ENCODE assay signal across 35 cellular contexts in the genomic region with DNA sequence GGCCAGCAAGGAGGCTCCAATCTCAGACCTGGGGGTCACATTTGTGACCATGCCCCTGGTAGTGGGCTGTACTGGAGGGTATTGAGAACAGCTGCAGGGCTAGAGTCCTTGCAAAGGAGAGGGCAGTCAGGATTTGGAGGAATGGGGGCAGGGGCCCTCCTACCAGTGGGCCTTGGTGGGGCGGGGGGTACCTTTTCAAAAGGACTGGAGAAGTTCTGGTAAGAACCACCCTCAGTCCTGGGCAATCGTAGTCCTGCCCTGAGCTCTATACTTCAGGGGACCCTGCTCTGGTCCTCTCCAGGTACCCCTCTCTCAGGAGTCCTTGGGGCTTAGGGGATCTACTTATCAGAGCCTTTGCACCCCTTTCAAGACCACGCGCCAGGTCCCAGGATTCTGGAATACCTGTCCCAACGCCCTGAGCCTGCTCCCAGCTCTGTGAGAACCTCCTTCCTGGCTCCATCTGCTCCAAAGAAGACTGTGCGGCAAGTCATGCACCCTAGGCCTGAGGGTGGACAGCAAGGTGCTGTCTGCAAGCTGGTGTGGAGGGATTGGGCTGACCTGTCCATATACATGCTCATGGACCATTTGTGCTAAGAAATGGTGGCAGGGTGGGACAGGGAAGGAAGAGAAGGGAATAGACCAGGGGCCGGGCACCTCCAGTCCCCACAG.
"Had no signal": no experiment of that assay in that cellular context is flagged by ENCODE, and none has a peak within 500 bp of the region (broad histone marks: within the 10 kb centered on the region; RNA-seq: fewer than 3 reads in every experiment).

No MANE protein-coding gene starts in this region.

- H3K27ac ChIP-seq: ascending aorta, cardiac muscle cell, Peyer's patch, WERI-Rb-1 had no signal

- H3K4me3 Mint-ChIP-seq: activated CD4-positive, alpha-beta T cell treated with anti-CD3 and anti-CD28 coated beads, Interleukin-2, amount 10 ng/mL, durations not matched to agents 24 days and 14 days; activated CD8-positive, alpha-beta T cell treated with anti-CD3 and anti-CD28 coated beads for 36 hours; activated naive CD4-positive, alpha-beta T cell treated with anti-CD3 and anti-CD28 coated beads, Interleukin-2, amount 50 U/mL, for 24 hours; activated naive CD8-positive, alpha-beta T cell treated with anti-CD3 and anti-CD28 coated beads, Interleukin-2, amount 10 ng/mL, durations not matched to agents 7 days and 5 days; activated T-cell treated with anti-CD3 and anti-CD28 coated beads, Interleukin-2, amount 50 U/mL, for 72 hours; central memory CD8-positive, alpha-beta T cell had no signal

- H3K27me3 Mint-ChIP-seq: activated CD8-positive, alpha-beta T cell treated with anti-CD3 and anti-CD28 coated beads for 36 hours; activated naive CD4-positive, alpha-beta T cell treated with anti-CD3 and anti-CD28 coated beads, Interleukin-2, amount 50 U/mL, for 24 hours had no signal

- H3K27me3 ChIP-seq: ascending aorta, cardiac muscle cell, MG63, Peyer's patch had no signal

- H3K9me3 ChIP-seq: ascending aorta, MG63, Peyer's patch had no signal

- H3K4me1 ChIP-seq: Peyer's patch had no signal

- ATAC-seq: activated CD8-positive, alpha-beta T cell treated with anti-CD3 and anti-CD28 coated beads for 36 hours; activated T-cell treated with anti-CD3 and anti-CD28 coated beads, Interleukin-2, amount 50 U/mL, for 72 hours; SK-N-SH treated with all-trans-retinoic acid at 6 μM for 48 hours had no signal

- H3K4me3 ChIP-seq: ascending aorta, cardiac muscle cell, MG63, Peyer's patch had no signal

- H3K4me1 Mint-ChIP-seq: activated CD4-positive, alpha-beta T cell treated with anti-CD3 and anti-CD28 coated beads, Interleukin-2, amount 10 ng/mL, durations not matched to agents 24 days and 14 days; activated naive CD4-positive, alpha-beta T cell treated with anti-CD3 and anti-CD28 coated beads, Interleukin-2, amount 50 U/mL, for 24 hours; activated naive CD8-positive, alpha-beta T cell treated with anti-CD3 and anti-CD28 coated beads, Interleukin-2, amount 10 ng/mL, durations not matched to agents 7 days and 5 days; central memory CD8-positive, alpha-beta T cell had no signal

- H3K27ac Mint-ChIP-seq: activated CD4-positive, alpha-beta T cell treated with anti-CD3 and anti-CD28 coated beads, Interleukin-2, amount 10 ng/mL, durations not matched to agents 24 days and 14 days; activated CD8-positive, alpha-beta T cell treated with anti-CD3 and anti-CD28 coated beads for 36 hours; activated naive CD4-positive, alpha-beta T cell treated with anti-CD3 and anti-CD28 coated beads, Interleukin-2, amount 50 U/mL, for 24 hours; activated naive CD8-positive, alpha-beta T cell treated with anti-CD3 and anti-CD28 coated beads, Interleukin-2, amount 10 ng/mL, durations not matched to agents 7 days and 5 days; activated T-cell treated with anti-CD3 and anti-CD28 coated beads, Interleukin-2, amount 50 U/mL, for 72 hours; activated T-helper 2 cell treated with anti-CD3 and anti-CD28 coated beads, Interferon-gamma antibody, Interleukin-2, Interleukin-4, amounts not matched to agents 10 μg/mL and 5 μg/mL and 100 μg/mL, durations not matched to agents 14 hours and 24 hours and 36 hours had no signal

- H3K36me3 ChIP-seq: ascending aorta, cardiac muscle cell, MG63, Peyer's patch, WERI-Rb-1 had no signal

- H3K36me3 Mint-ChIP-seq: activated naive CD4-positive, alpha-beta T cell treated with anti-CD3 and anti-CD28 coated beads, Interleukin-2, amount 50 U/mL, for 24 hours; activated naive CD8-positive, alpha-beta T cell treated with anti-CD3 and anti-CD28 coated beads, Interleukin-2, amount 10 ng/mL, durations not matched to agents 7 days and 5 days had no signal

- H3K9me3 Mint-ChIP-seq: activated CD4-positive, alpha-beta T cell treated with anti-CD3 and anti-CD28 coated beads, Interleukin-2, amount 10 ng/mL, durations not matched to agents 24 days and 14 days; activated CD8-positive, alpha-beta T cell treated with anti-CD3 and anti-CD28 coated beads for 36 hours; activated naive CD4-positive, alpha-beta T cell treated with anti-CD3 and anti-CD28 coated beads, Interleukin-2, amount 50 U/mL, for 24 hours; activated T-cell treated with anti-CD3 and anti-CD28 coated beads, Interleukin-2, amount 50 U/mL, for 72 hours; activated T-helper 2 cell treated with anti-CD3 and anti-CD28 coated beads, Interferon-gamma antibody, Interleukin-2, Interleukin-4, amounts not matched to agents 10 μg/mL and 5 μg/mL and 100 μg/mL, durations not matched to agents 14 hours and 24 hours and 36 hours; central memory CD8-positive, alpha-beta T cell had no signal

- DNase-seq: activated CD4-positive, alpha-beta T cell treated with anti-CD3 and anti-CD28 coated beads, Interleukin-2, amount 10 ng/mL, durations not matched to agents 24 days and 14 days; activated CD4-positive, alpha-beta T cell treated with anti-CD3 and anti-CD28 coated beads, Interleukin-2, amount 50 U/mL, for 4 hours; activated CD4-positive, CD25-positive, alpha-beta regulatory T cell; activated CD8-positive, alpha-beta T cell treated with anti-CD3 and anti-CD28 coated beads for 36 hours; activated gamma-delta T cell; activated naive CD4-positive, alpha-beta T cell treated with Interleukin-2 at 50 U/mL for 16 hours; activated naive CD8-positive, alpha-beta T cell treated with anti-CD3 and anti-CD28 coated beads, Interleukin-2, amount 10 ng/mL, durations not matched to agents 7 days and 5 days; activated T-cell treated with anti-CD3 and anti-CD28 coated beads, Interleukin-2, amount 50 U/mL, for 1 hour; activated T-cell treated with anti-CD3 and anti-CD28 coated beads, Interleukin-2, amount 50 U/mL, for 72 hours; amygdala; Kasumi-1; KG1; MG63; NCI-H1048; NCI-H1105 treated with DMSO at 0.1 percent for 48 hours; NCI-H1436; NCI-H1694; NCI-H1930; NCI-H2081 treated with DMSO at 0.1 percent for 48 hours; NCI-H226; NCI-H446 treated with DMSO at 0.1 percent for 48 hours; NCI-H524; Peyer's patch; RPMI8226; SIG-M5; T-helper 1 cell; T-helper 2 cell; T-helper 9 cell; WERI-Rb-1 had no signal
